20 cellular contexts compared by ENCODE assay signal in genomic region chr10:27439101-27439500, GRCh38.
DNase-seq lines count a peak whose midpoint lies in the region; ATAC-seq and TF ChIP-seq lines count a peak whose summit lies in the region.
"Had no signal": no experiment of that assay in that cellular context is flagged by ENCODE, and none has a peak within 500 bp of the region (broad histone marks: within the 10 kb centered on the region; RNA-seq: fewer than 3 reads in every experiment).

No MANE protein-coding gene starts in this region.

- no peaks in the 10 kb centered on the region for H3K9me3 Mint-ChIP-seq in MCF 10A (ENCODE audit: unreplicated experiment)

- H3K36me3 Mint-ChIP-seq in MCF 10A (ENCODE audit: insufficient read depth, unreplicated experiment) = no peaks in the 10 kb centered on the region

- H3K36me3 ChIP-seq in mammary epithelial cell (ENCODE audit: insufficient read depth, low read length) = no peaks in the 10 kb centered on the region
- H3K36me3 ChIP-seq: BE2C, MG63, SJSA1 had no signal

- no peak for TF ChIP-seq CTCF in mammary epithelial cell (conservative IDR thresholded peaks at IDR 0.05 in 1 of 2, IDR thresholded peaks at IDR 0.05 in 1 of 2; ENCODE audit: extremely low read depth in 1 of 2, insufficient read depth in 1 of 2, low read depth in 1 of 2, low read length in 2 of 2)
- no peak for TF ChIP-seq CTCF in MCF 10A (IDR thresholded peaks at IDR 0.05; ENCODE audit: unreplicated experiment)
- TF ChIP-seq CTCF in foreskin keratinocyte (conservative IDR thresholded peaks at IDR 0.05) = no peak

- no peaks in the 10 kb centered on the region for H3K9me3 ChIP-seq in mammary epithelial cell (replicated peaks; ENCODE audit: insufficient read depth, low read length)
- H3K9me3 ChIP-seq: BE2C, MG63, SJSA1 had no signal

- WGBS in mammary epithelial cell (ENCODE audit: low coverage, missing lambda C conversion rate) = 100% methylated on average over 1 of the region's 1 CpG

- in situ Hi-C loops in mammary epithelial cell (cut with MboI; ENCODE audit: low sequenced_read_pairs in 2 of 2) = loop anchor here in 1 of 2 donors (25.0 kb wide), 1 partner anchor 223 kb away; no protein-coding TSS in a partner anchor

- peaks cover 8% of the 10 kb centered on the region for H3K4me1 Mint-ChIP-seq in MCF 10A (ENCODE audit: insufficient read depth, unreplicated experiment)

- POLR2A ChIA-PET in MCF 10A (lab: Yijun Ruan, JAX) = interaction anchor here (0.8 to 1.0 kb wide), 2 partner anchors 48 to 66 kb away, joined by 5 to 9 read pairs; no protein-coding TSS in a partner anchor

- peak; percentile 12 for DNase-seq in mammary epithelial cell
- DNase-seq in MCF 10A (ENCODE audit: unreplicated experiment) = no peak
- no peak for DNase-seq in foreskin keratinocyte
- peak; percentile 13 for DNase-seq in medulla oblongata (ENCODE audit: extremely low spot score)
- DNase-seq in DMS79 treated with DMSO at 0.1 percent for 48 hours (lab: John Stamatoyannopoulos, UW) = no peak
- DNase-seq in NCI-H128 (lab: John Stamatoyannopoulos, UW; ENCODE audit: unreplicated experiment) = no peak
- DNase-seq: BE2C, DMS153, KBM-7, MG63, NCI-H1417, NCI-H1694 treated with DMSO at 0.1 percent for 48 hours, NCI-H2081, NCI-H2227 treated with DMSO at 0.1 percent for 48 hours, NCI-H69, Right ventricle myocardium superior, RPMI8226 had no signal

- H3K27ac ChIP-seq in mammary epithelial cell (ENCODE audit: insufficient read depth, low read depth, low read length) (no peak overlapping the region), foreskin keratinocyte (no peak overlapping the region)
- H3K27ac ChIP-seq: 22Rv1, SJSA1 had no signal

- peak; percentile 71 for ATAC-seq in foreskin keratinocyte
- no peak for ATAC-seq in HG03457 (IDR thresholded peaks at IDR 0.05; ENCODE audit: unreplicated experiment)

- intact Hi-C loops in mammary epithelial cell (cut with micrococcal nuclease) = no loop called here
- intact Hi-C loops in MCF 10A (cut with micrococcal nuclease) = no loop called here

- H3K27me3 ChIP-seq in mammary epithelial cell (ENCODE audit: insufficient read depth, low read length) = no peaks in the 10 kb centered on the region
- no peaks in the 10 kb centered on the region for H3K27me3 ChIP-seq in foreskin keratinocyte
- H3K27me3 ChIP-seq: BE2C, MG63, SJSA1 had no signal

- H3K4me2 ChIP-seq in mammary epithelial cell (ENCODE audit: insufficient read depth, low read depth, low read length) = no peak overlapping the region

- H3K27me3 Mint-ChIP-seq in MCF 10A (ENCODE audit: insufficient read depth, unreplicated experiment) = no peaks in the 10 kb centered on the region

- H3K4me1 ChIP-seq in mammary epithelial cell (ENCODE audit: insufficient read depth, low read length) (no peaks in the 10 kb centered on the region), foreskin keratinocyte (peaks cover 8% of the 10 kb centered on the region)
- H3K4me1 ChIP-seq: BE2C, SJSA1 had no signal

- H2AFZ ChIP-seq in mammary epithelial cell (ENCODE audit: low read depth, low read length) = no peak overlapping the region

- H3K9ac ChIP-seq in mammary epithelial cell (ENCODE audit: insufficient read depth, low read length) = no peak overlapping the region

- H3K79me2 ChIP-seq in mammary epithelial cell (ENCODE audit: insufficient read depth, low read length) = no peaks in the 10 kb centered on the region

- dilution Hi-C loops in mammary epithelial cell (cut with HindIII; ENCODE audit: low sequenced_read_pairs) = no loop called here

- no TSS peak for BruUV-seq in mammary epithelial cell (replicated peaks; lab: Mats Ljungman, UMichigan)
- no TSS peak for BruUV-seq in MCF 10A (replicated peaks; lab: Mats Ljungman, UMichigan)

- H4K20me1 ChIP-seq in mammary epithelial cell (ENCODE audit: insufficient read depth, low read length) = no peaks in the 10 kb centered on the region

- no peak overlapping the region for H3K4me3 Mint-ChIP-seq in MCF 10A (ENCODE audit: unreplicated experiment)

- CTCF ChIA-PET in mammary epithelial cell (lab: Charles Lee; ENCODE audit: low non-redundant PET) (no interaction called here), MCF 10A (lab: Yijun Ruan, JAX) (interaction anchor here (0.7 kb wide), 1 partner anchor 76 kb away, joined by 4 read pairs; no protein-coding TSS in a partner anchor)

- H3K27ac Mint-ChIP-seq in MCF 10A (ENCODE audit: low read depth, unreplicated experiment) = no peak overlapping the region

- no peak overlapping the region for H3K4me3 ChIP-seq in mammary epithelial cell (replicated peaks in 1 of 3; ENCODE audit: insufficient read depth in 1 of 3, low read depth in 2 of 3, low read length in 3 of 3)
- H3K4me3 ChIP-seq: MG63, SJSA1 had no signal

Comparison
In these comparisons a context has a peak if more than half of its experiments do, and no peak if none do; other contexts are left out.
1. DNase-seq: peak in mammary epithelial cell (single experiment) and medulla oblongata (single experiment); none in MCF 10A (single experiment), foreskin keratinocyte (0 of 2), DMS79 treated with DMSO at 0.1 percent for 48 hours (single experiment) and NCI-H128 (single experiment).